Comparison of ENCODE assay signal across 9 cellular contexts in genomic region chr5:61626639-61627282, GRCh38.
DNase-seq lines count a peak whose midpoint lies in the region; ATAC-seq and TF ChIP-seq lines count a peak whose summit lies in the region.
"Had no signal": no experiment of that assay in that cellular context is flagged by ENCODE, and none has a peak within 500 bp of the region (broad histone marks: within the 10 kb centered on the region; RNA-seq: fewer than 3 reads in every experiment).

No MANE protein-coding gene starts in this region.

- intact Hi-C loops in PC-9 (cut with micrococcal nuclease; ENCODE audit: unreplicated experiment), result no loop called here
- intact Hi-C loops in spleen (cut with DNase I; ENCODE audit: low total_unique reads), result no loop called here

- H3K4me1 ChIP-seq in PC-9 (replicated peaks; ENCODE audit: insufficient read depth) (no peaks in the 10 kb centered on the region), right atrium auricular region (peaks cover 0 to 31% of the 10 kb centered on the region in 2 donors), spleen (peaks cover 0 to 32% (median 24%) of the 10 kb centered on the region in 6 donors)

- H3K27me3 ChIP-seq in PC-9 (ENCODE audit: insufficient read depth, low read depth) (no peaks in the 10 kb centered on the region), right atrium auricular region (no peaks in the 10 kb centered on the region), spleen (replicated peaks in 1 of 7) (peaks cover 0 to 24% (median 13%) of the 10 kb centered on the region in 7 donors)

- H4K20me1 ChIP-seq in PC-9 (ENCODE audit: insufficient read depth), result no peaks in the 10 kb centered on the region

- CTCF ChIA-PET in PC-9 (lab: Charles Lee), result no interaction called here

- no peaks in the 10 kb centered on the region for H3F3A ChIP-seq in PC-9 (ENCODE audit: insufficient read depth, low read depth)

- H3K9me3 ChIP-seq in PC-9 (ENCODE audit: insufficient read depth, low read depth) (no peaks in the 10 kb centered on the region), right atrium auricular region (no peaks in the 10 kb centered on the region), spleen (peaks cover 0 to 3% (median 0%) of the 10 kb centered on the region in 8 donors)

- TF ChIP-seq CTCF in PC-9 (conservative IDR thresholded peaks at IDR 0.05), result no peak
- no peak for TF ChIP-seq CTCF in right atrium auricular region (IDR thresholded peaks at IDR 0.05)
- TF ChIP-seq CTCF in spleen (IDR thresholded peaks at IDR 0.05 in 8 of 11, conservative IDR thresholded peaks at IDR 0.05 in 3 of 11), result no peak

- 24 to 40% (median 31%) methylated on average over 8 to 10 of the region's 10 CpGs for WGBS in spleen, 5 donors

- H3K36me3 ChIP-seq in PC-9 (ENCODE audit: low read depth) (no peaks in the 10 kb centered on the region), right atrium auricular region (no peaks in the 10 kb centered on the region), spleen (no peaks in the 10 kb centered on the region)

- H3K9me2 ChIP-seq in PC-9 (ENCODE audit: insufficient read depth), result no peaks in the 10 kb centered on the region

- H3K4me3 ChIP-seq in PC-9, result no peak overlapping the region
- peak overlapping the region; percentile 52 to 70 for H3K4me3 ChIP-seq in right atrium auricular region
- peak overlapping the region; percentile 38 to 73 (median 48) for H3K4me3 ChIP-seq in spleen

- no peak overlapping the region for H2AFZ ChIP-seq in PC-9

- peak; percentile 25 for ATAC-seq in GM19452 (IDR thresholded peaks at IDR 0.05; ENCODE audit: unreplicated experiment)

- DNase-seq in PC-9 (no peak), right atrium auricular region (ENCODE audit: low spot score) (no peak), spleen (no peak), KG1 (lab: John Stamatoyannopoulos, UW) (no peak), NCI-H774 (lab: John Stamatoyannopoulos, UW) (no peak), cerebellum (ENCODE audit: low spot score) (no peak), NCI-H446 treated with DMSO at 0.1 percent for 48 hours (lab: John Stamatoyannopoulos, UW) (no peak)
- DNase-seq: NCI-H1417 had no signal

- POLR2A ChIA-PET in PC-9 (lab: Charles Lee; ENCODE audit: unreplicated experiment), result no interaction called here

- H3K79me2 ChIP-seq in PC-9 (ENCODE audit: low read depth), result no peaks in the 10 kb centered on the region

- BruUV-seq in PC-9 (replicated peaks; lab: Mats Ljungman, UMichigan), result TSS peak; percentile 15

- TF ChIP-seq POLR2A in spleen (IDR thresholded peaks at IDR 0.05), result no peak

- no peak overlapping the region for H3K4me2 ChIP-seq in PC-9

- H3K27ac ChIP-seq in PC-9 (no peak overlapping the region), right atrium auricular region (peak overlapping the region; percentile 90 to 92), spleen (peak overlapping the region in 5 of 8 donors; percentile 75 to 83 (median 80))
